ENCODE assay signal across 18 cellular contexts in genomic region chr1:228958121-228958520, GRCh38.
DNase-seq lines count a peak whose midpoint lies in the region; ATAC-seq and TF ChIP-seq lines count a peak whose summit lies in the region.
"Had no signal": no experiment of that assay in that cellular context is flagged by ENCODE, and none has a peak within 500 bp of the region (broad histone marks: within the 10 kb centered on the region; RNA-seq: fewer than 3 reads in every experiment).

No MANE protein-coding gene starts in this region.

- peak; percentile 28 for DNase-seq in M059J (ENCODE audit: low read depth)
- DNase-seq in mesenchymal stem cell = peak; percentile 59
- DNase-seq in type B pancreatic cell (ENCODE audit: extremely low spot score, unreplicated experiment) = no peak
- no peak for DNase-seq in CD1c-positive myeloid dendritic cell (ENCODE audit: extremely low spot score)
- DNase-seq in SK-N-SH = no peak
- no peak for DNase-seq in heart right ventricle
- DNase-seq: BE2C; CD4-positive, CD25-positive, alpha-beta regulatory T cell; DMS 273 treated with DMSO at 0.1 percent for 48 hours; DMS79 treated with DMSO at 0.1 percent for 48 hours; GM23248; KBM-7; NCI-H1092; NCI-H1436 treated with DMSO at 0.1 percent for 48 hours; NCI-H1930 had no signal

- no peaks in the 10 kb centered on the region for H3K9me2 ChIP-seq in SK-N-SH

- no peak overlapping the region for H2AK5ac ChIP-seq in mesenchymal stem cell (ENCODE audit: low read length, severe bottlenecking)

- no peaks in the 10 kb centered on the region for H3K27me3 Mint-ChIP-seq in dendritic cell treated with granulocyte-macrophage colony-stimulating factor and Interleukin-4, amounts not matched to agents 40 ng/mL and 50 ng/mL, for 4 days
- H3K27me3 Mint-ChIP-seq in type B pancreatic cell = no peaks in the 10 kb centered on the region

- no peak overlapping the region for H3K4me3 ChIP-seq in mesenchymal stem cell (ENCODE audit: insufficient read depth in 1 of 2, low read depth in 1 of 2, low read length in 2 of 2)
- H3K4me3 ChIP-seq in SK-N-SH (ENCODE audit: low read depth in 2 of 2, low read length in 1 of 2) = no peak overlapping the region
- H3K4me3 ChIP-seq in heart right ventricle = no peak overlapping the region
- H3K4me3 ChIP-seq: GM12878, GM23248, HAP-1 had no signal

- H3K79me2 ChIP-seq in SK-N-SH (ENCODE audit: insufficient read depth) = no peaks in the 10 kb centered on the region

- TF ChIP-seq CTCF in type B pancreatic cell (conservative IDR thresholded peaks at IDR 0.05) = no peak
- no peak for TF ChIP-seq CTCF in SK-N-SH (IDR thresholded peaks at IDR 0.05)
- no peak for TF ChIP-seq CTCF in heart right ventricle (IDR thresholded peaks at IDR 0.05)

- no peak overlapping the region for H4K8ac ChIP-seq in mesenchymal stem cell (ENCODE audit: low read length)

- intact Hi-C loops in dendritic cell treated with granulocyte-macrophage colony-stimulating factor and Interleukin-4, amounts not matched to agents 40 ng/mL and 50 ng/mL, for 4 days (cut with micrococcal nuclease) = no loop called here
- intact Hi-C loops in heart right ventricle (cut with DNase I) = no loop called here

- peak overlapping the region in 1 of 2 experiments; percentile 62 for H2BK12ac ChIP-seq in mesenchymal stem cell (ENCODE audit: low read length in 2 of 2)

- no peaks in the 10 kb centered on the region for H3K36me3 Mint-ChIP-seq in dendritic cell treated with granulocyte-macrophage colony-stimulating factor and Interleukin-4, amounts not matched to agents 40 ng/mL and 50 ng/mL, for 4 days (ENCODE audit: low read depth)
- peaks cover 5% of the 10 kb centered on the region for H3K36me3 Mint-ChIP-seq in type B pancreatic cell
- H3K36me3 Mint-ChIP-seq: CD4-positive, CD25-positive, alpha-beta regulatory T cell had no signal

- H2AFZ ChIP-seq in mesenchymal stem cell (ENCODE audit: low read depth, low read length) (no peak overlapping the region), SK-N-SH (ENCODE audit: low read depth) (no peak overlapping the region)
- H2AFZ ChIP-seq: GM23248 had no signal

- 23% methylated on average over 2 of the region's 4 CpGs for WGBS in mesenchymal stem cell
- 76% methylated on average over 4 of the region's 4 CpGs for WGBS in SK-N-SH (ENCODE audit: low lambda C conversion rate)
- WGBS in heart right ventricle, 2 donors = 88 to 94% methylated on average over 4 of the region's 4 CpGs

- TF ChIP-seq EP300 in SK-N-SH (IDR thresholded peaks at IDR 0.05; ENCODE audit: borderline replicate concordance in 1 of 2, low read depth in 1 of 2, low read length in 1 of 2) = no peak

- peak overlapping the region; percentile 52 for H3K27ac Mint-ChIP-seq in dendritic cell treated with granulocyte-macrophage colony-stimulating factor and Interleukin-4, amounts not matched to agents 40 ng/mL and 50 ng/mL, for 4 days
- peak overlapping the region; percentile 44 for H3K27ac Mint-ChIP-seq in type B pancreatic cell
- H3K27ac Mint-ChIP-seq: CD4-positive, CD25-positive, alpha-beta regulatory T cell had no signal

- H3K27ac ChIP-seq in mesenchymal stem cell (ENCODE audit: low read length, poor library complexity, severe bottlenecking) (no peak overlapping the region), SK-N-SH (ENCODE audit: low read depth in 2 of 2, low read length in 1 of 2) (no peak overlapping the region), heart right ventricle (no peak overlapping the region)
- H3K27ac ChIP-seq: GM23248 had no signal

- no peak overlapping the region for H3K4me2 ChIP-seq in mesenchymal stem cell (ENCODE audit: low read length, poor library complexity, severe bottlenecking)
- no peak overlapping the region for H3K4me2 ChIP-seq in SK-N-SH

- no peak overlapping the region for H2BK15ac ChIP-seq in mesenchymal stem cell (ENCODE audit: low read depth, poor library complexity, severe bottlenecking)

- H3K9me3 ChIP-seq in mesenchymal stem cell (ENCODE audit: control insufficient read depth, low read length) (peaks cover 5% of the 10 kb centered on the region), SK-N-SH (0 out of 2 replicates have a peak, but pooled peaks cover 4% of the 10 kb centered on the region), heart right ventricle (peaks cover 0 to 9% (median 0%) of the 10 kb centered on the region in 11 donors)
- H3K9me3 ChIP-seq: BE2C, HAP-1 had no signal

- POLR2A ChIA-PET in SK-N-SH (lab: Yijun Ruan, JAX) = no interaction called here

- no peak overlapping the region for H3K9ac ChIP-seq in mesenchymal stem cell (ENCODE audit: low read length)
- no peak overlapping the region for H3K9ac ChIP-seq in SK-N-SH
- H3K9ac ChIP-seq: GM23248 had no signal

- no peak overlapping the region for H4K91ac ChIP-seq in mesenchymal stem cell (ENCODE audit: low read length)

- no peak overlapping the region for H3K14ac ChIP-seq in mesenchymal stem cell (ENCODE audit: low read length in 2 of 2)

- no peak overlapping the region for H3K18ac ChIP-seq in mesenchymal stem cell (ENCODE audit: low read depth in 1 of 2, low read length in 2 of 2)

- no peak overlapping the region for H2BK120ac ChIP-seq in mesenchymal stem cell (ENCODE audit: low read depth, low read length)

- H3K4me1 Mint-ChIP-seq in dendritic cell treated with granulocyte-macrophage colony-stimulating factor and Interleukin-4, amounts not matched to agents 40 ng/mL and 50 ng/mL, for 4 days (ENCODE audit: low read depth) = peaks cover 35% of the 10 kb centered on the region
- H3K4me1 Mint-ChIP-seq in type B pancreatic cell (ENCODE audit: unreplicated experiment) = peaks cover 28% of the 10 kb centered on the region

- H3K27me3 ChIP-seq in mesenchymal stem cell (ENCODE audit: control insufficient read depth in 1 of 2, insufficient read depth in 1 of 2, low read length in 2 of 2) (no peaks in the 10 kb centered on the region), SK-N-SH (ENCODE audit: insufficient read depth) (no peaks in the 10 kb centered on the region), heart right ventricle (no peaks in the 10 kb centered on the region)
- H3K27me3 ChIP-seq: BE2C had no signal

- no peaks in the 10 kb centered on the region for H3K9me3 Mint-ChIP-seq in dendritic cell treated with granulocyte-macrophage colony-stimulating factor and Interleukin-4, amounts not matched to agents 40 ng/mL and 50 ng/mL, for 4 days
- H3K9me3 Mint-ChIP-seq in type B pancreatic cell = peaks cover 12% of the 10 kb centered on the region
- H3K9me3 Mint-ChIP-seq: CD4-positive, CD25-positive, alpha-beta regulatory T cell had no signal

- H3K4me3 Mint-ChIP-seq in dendritic cell treated with granulocyte-macrophage colony-stimulating factor and Interleukin-4, amounts not matched to agents 40 ng/mL and 50 ng/mL, for 4 days = no peak overlapping the region
- H3K4me3 Mint-ChIP-seq in type B pancreatic cell = no peak overlapping the region
- H3K4me3 Mint-ChIP-seq: CD4-positive, CD25-positive, alpha-beta regulatory T cell had no signal

- H4K20me1 ChIP-seq in SK-N-SH (ENCODE audit: insufficient read depth) = no peaks in the 10 kb centered on the region

- TF ChIP-seq RAD21 in SK-N-SH (IDR thresholded peaks at IDR 0.05; ENCODE audit: low read length) = no peak

- H3K79me1 ChIP-seq in mesenchymal stem cell (replicated peaks; ENCODE audit: low read length, poor library complexity, severe bottlenecking) = no peaks in the 10 kb centered on the region

- H3K4me1 ChIP-seq in mesenchymal stem cell (ENCODE audit: control insufficient read depth, insufficient read depth, low read depth, low read length) = no peaks in the 10 kb centered on the region
- H3K4me1 ChIP-seq in SK-N-SH (ENCODE audit: control insufficient read depth in 1 of 2, insufficient read depth in 2 of 2, low read depth in 1 of 2, low read length in 1 of 2) = peaks cover 0 to 5% of the 10 kb centered on the region in 2 experiments; a peak in 1 of 4 replicates
- H3K4me1 ChIP-seq in heart right ventricle = peaks cover 0 to 11% (median 0%) of the 10 kb centered on the region in 9 donors
- H3K4me1 ChIP-seq: BE2C, HAP-1 had no signal

- ATAC-seq in heart right ventricle = no peak
- ATAC-seq: GM12878 had no signal

- no peak overlapping the region for H3K23ac ChIP-seq in mesenchymal stem cell (ENCODE audit: low read length in 2 of 2)

- no peak overlapping the region for H3K4ac ChIP-seq in mesenchymal stem cell (ENCODE audit: low read depth in 1 of 2, low read length in 2 of 2)

- H3F3A ChIP-seq in SK-N-SH (replicated peaks; ENCODE audit: insufficient read depth) = no peaks in the 10 kb centered on the region

- H2BK5ac ChIP-seq in mesenchymal stem cell (ENCODE audit: low read depth, low read length, poor library complexity, severe bottlenecking) = no peak overlapping the region

- CTCF ChIA-PET in SK-N-SH (lab: Yijun Ruan, JAX) = no interaction called here

- H3K36me3 ChIP-seq in mesenchymal stem cell (ENCODE audit: control insufficient read depth in 1 of 2, insufficient read depth in 2 of 2, low read depth in 1 of 2, low read length in 2 of 2) = no peaks in the 10 kb centered on the region
- no peaks in the 10 kb centered on the region for H3K36me3 ChIP-seq in SK-N-SH (replicated peaks in 1 of 2; ENCODE audit: control insufficient read depth in 1 of 2, insufficient read depth in 2 of 2, low read length in 1 of 2)
- no peaks in the 10 kb centered on the region for H3K36me3 ChIP-seq in heart right ventricle
- H3K36me3 ChIP-seq: BE2C, HAP-1 had no signal

TF ChIP-seq in SK-N-SH, 30 proteins besides CTCF, POLR2A, EP300 and RAD21 (continues in another document):
- no peak for TF ChIP-seq POLR2AphosphoS5 (IDR thresholded peaks at IDR 0.05; ENCODE audit: low read depth, low read length)
- TF ChIP-seq, protein P1, sequence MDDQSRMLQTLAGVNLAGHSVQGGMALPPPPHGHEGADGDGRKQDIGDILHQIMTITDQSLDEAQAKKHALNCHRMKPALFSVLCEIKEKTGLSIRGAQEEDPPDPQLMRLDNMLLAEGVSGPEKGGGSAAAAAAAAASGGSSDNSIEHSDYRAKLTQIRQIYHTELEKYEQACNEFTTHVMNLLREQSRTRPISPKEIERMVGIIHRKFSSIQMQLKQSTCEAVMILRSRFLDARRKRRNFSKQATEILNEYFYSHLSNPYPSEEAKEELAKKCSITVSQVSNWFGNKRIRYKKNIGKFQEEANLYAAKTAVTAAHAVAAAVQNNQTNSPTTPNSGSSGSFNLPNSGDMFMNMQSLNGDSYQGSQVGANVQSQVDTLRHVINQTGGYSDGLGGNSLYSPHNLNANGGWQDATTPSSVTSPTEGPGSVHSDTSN (IDR thresholded peaks at IDR 0.05) = no peak
- no peak for TF ChIP-seq GABPA (IDR thresholded peaks at IDR 0.05; ENCODE audit: low read depth)
- no peak for TF ChIP-seq SMC3 (IDR thresholded peaks at IDR 0.05; ENCODE audit: low read depth, low read length)
- no peak for TF ChIP-seq EZH2phosphoT487 (IDR thresholded peaks at IDR 0.05; ENCODE audit: borderline replicate concordance, low read depth)
- TF ChIP-seq TEAD4 (IDR thresholded peaks at IDR 0.05; ENCODE audit: borderline replicate concordance, insufficient read depth) = no peak
- TF ChIP-seq TAF1 (IDR thresholded peaks at IDR 0.05; ENCODE audit: borderline replicate concordance, low read depth, low read length) = no peak

Comparison
In these comparisons a context has a peak if more than half of its experiments do, and no peak if none do; other contexts are left out.
1. DNase-seq: peak in M059J (single experiment) and mesenchymal stem cell (single experiment); none in type B pancreatic cell (single experiment), CD1c-positive myeloid dendritic cell (single experiment), SK-N-SH (single experiment) and heart right ventricle (0 of 2).